ENCODE assay signal across 22 cellular contexts in genomic region chr7:22344655-22345054, GRCh38.
"Had no signal": no experiment of that assay in that cellular context is flagged by ENCODE, and none has a peak within 500 bp of the region (broad histone marks: within the 10 kb centered on the region; RNA-seq: fewer than 3 reads in every experiment).

No MANE protein-coding gene starts in this region.

- H3K4me1 ChIP-seq: adrenal gland had no signal

- DNase-seq: activated CD4-positive, alpha-beta T cell treated with anti-CD3 and anti-CD28 coated beads for 48 hours; activated CD4-positive, alpha-beta T cell treated with anti-CD3 and anti-CD28 coated beads, Interleukin-2, amount 50 U/mL, for 4 hours; activated CD4-positive, CD25-positive, alpha-beta regulatory T cell treated with anti-CD3 and anti-CD28 coated beads, Interleukin-2, amount 50 U/mL, for 72 hours; activated CD8-positive, alpha-beta memory T cell treated with anti-CD3 and anti-CD28 coated beads, Interleukin-2, amount 50 U/mL, for 48 hours; activated CD8-positive, alpha-beta T cell treated with anti-CD3 and anti-CD28 coated beads, Interleukin-2, amount 10 ng/mL, durations not matched to agents 7 days and 5 days; activated naive CD4-positive, alpha-beta T cell treated with anti-CD3 and anti-CD28 coated beads, Interleukin-2, amount 50 U/mL, for 16 hours; activated naive CD8-positive, alpha-beta T cell treated with anti-CD3 and anti-CD28 coated beads, Interleukin-2, amount 10 ng/mL, durations not matched to agents 7 days and 5 days; activated T-cell treated with anti-CD3 and anti-CD28 coated beads, Interleukin-2, amount 50 U/mL, for 1 hour; adrenal gland; aorta; Karpas-422; MM.1S; NCI-H1105; NCI-H1436 treated with DMSO at 0.1 percent for 48 hours; NCI-H187; NCI-H2081; NCI-H510A treated with DMSO at 0.1 percent for 48 hours; SHP77 treated with DMSO at 0.1 percent for 48 hours; T-helper 17 cell; T-helper 9 cell had no signal

- H3K9me3 ChIP-seq: adrenal gland had no signal

- H3K4me3 ChIP-seq: adrenal gland had no signal

- H3K27ac ChIP-seq: adrenal gland had no signal

- H3K9me3 Mint-ChIP-seq: activated naive CD8-positive, alpha-beta T cell treated with anti-CD3 and anti-CD28 coated beads, Interleukin-2, amount 10 ng/mL, durations not matched to agents 7 days and 5 days; brain had no signal

- H3K4me3 Mint-ChIP-seq: activated CD8-positive, alpha-beta T cell treated with anti-CD3 and anti-CD28 coated beads, Interleukin-2, amount 10 ng/mL, durations not matched to agents 7 days and 5 days; activated naive CD8-positive, alpha-beta T cell treated with anti-CD3 and anti-CD28 coated beads, Interleukin-2, amount 10 ng/mL, durations not matched to agents 7 days and 5 days; brain; T-helper 17 cell; WTC11 had no signal

- H3K36me3 Mint-ChIP-seq: activated naive CD8-positive, alpha-beta T cell treated with anti-CD3 and anti-CD28 coated beads, Interleukin-2, amount 10 ng/mL, durations not matched to agents 7 days and 5 days; brain had no signal

- ATAC-seq: activated CD8-positive, alpha-beta T cell treated with anti-CD3 and anti-CD28 coated beads, Interleukin-2, amount 10 ng/mL, durations not matched to agents 7 days and 5 days; T-helper 17 cell; WTC11 had no signal

- H3K4me1 Mint-ChIP-seq: activated naive CD8-positive, alpha-beta T cell treated with anti-CD3 and anti-CD28 coated beads, Interleukin-2, amount 10 ng/mL, durations not matched to agents 7 days and 5 days; brain; T-helper 17 cell had no signal

- H3K36me3 ChIP-seq: adrenal gland had no signal

- H3K27ac Mint-ChIP-seq: activated CD8-positive, alpha-beta T cell treated with anti-CD3 and anti-CD28 coated beads, Interleukin-2, amount 10 ng/mL, durations not matched to agents 7 days and 5 days; activated naive CD8-positive, alpha-beta T cell treated with anti-CD3 and anti-CD28 coated beads, Interleukin-2, amount 10 ng/mL, durations not matched to agents 7 days and 5 days; brain; T-helper 17 cell; WTC11 had no signal
